Comparison of ENCODE assay signal across 31 cellular contexts in the genomic region with DNA sequence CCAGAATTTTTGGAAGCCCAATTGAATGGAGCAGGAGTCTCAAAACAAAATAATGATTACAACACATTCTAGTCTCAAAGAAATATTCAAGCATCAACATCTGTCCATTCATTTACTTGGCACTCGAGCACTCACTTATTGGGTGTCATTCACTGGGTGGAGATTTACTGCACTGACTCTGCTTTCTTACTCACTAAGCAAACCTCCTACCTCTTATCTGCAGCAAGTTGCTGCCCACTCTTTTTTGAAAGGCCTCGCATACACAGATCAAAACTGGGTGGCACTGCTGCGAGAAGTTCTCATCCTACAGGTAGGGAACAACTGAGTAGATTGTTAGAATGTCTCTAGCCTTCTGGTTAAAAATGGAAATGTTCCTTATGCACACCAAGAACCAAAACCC. TPM values are rescaled to one million over a fixed set of nuclear protein-coding genes. Genes with fewer than 3 reads are reported as not detected.
DNase-seq lines count a peak whose midpoint lies in the region; ATAC-seq and FAIRE-seq lines count a peak whose summit lies in the region.
"Had no signal": no experiment of that assay in that cellular context is flagged by ENCODE, and none has a peak within 500 bp of the region (broad histone marks: within the 10 kb centered on the region; RNA-seq: fewer than 3 reads in every experiment).

No MANE protein-coding gene starts in this region.

- H3K79me1 ChIP-seq in trophoblast cell (ENCODE audit: low read length), result no peaks in the 10 kb centered on the region

- no peak overlapping the region for H3K4me2 ChIP-seq in trophoblast cell (ENCODE audit: low read length)

- peak; percentile 14 for DNase-seq in stimulated activated CD4-positive, alpha-beta T cell treated with anti-CD3 and anti-CD28 coated beads, Interleukin-15, amount 100 ng/mL, for 24 hours
- no peak for DNase-seq in stimulated activated CD4-positive, alpha-beta T cell treated with anti-CD3 and anti-CD28 coated beads, Interleukin-2, amount 100 ng/mL, for 24 hours
- DNase-seq in epithelial cell of prostate (ENCODE audit: low read depth, low spot score) (peak; percentile 14), small intestine (peak; percentile 15), GF-D8 (lab: John Stamatoyannopoulos, UW) (no peak), trophoblast cell (no peak), NCI-H1105 treated with DMSO at 0.1 percent for 48 hours (lab: John Stamatoyannopoulos, UW) (no peak)
- DNase-seq: C1 segment of cervical spinal cord; cerebellar nuclear complex; dorsolateral prefrontal cortex; glutamatergic neuron; MG63; naive thymus-derived CD4-positive, alpha-beta T cell; NCI-H1417; NCI-H2081; NCI-H2227 treated with DMSO at 0.1 percent for 48 hours; NCI-H69; occipital lobe; SHP77; stimulated activated CD4-positive, alpha-beta T cell treated with anti-CD3 and anti-CD28 coated beads, Interleukin-4, amount 100 ng/mL, for 4 hours; stimulated activated naive CD4-positive, alpha-beta T cell had no signal

- H3K9me3 ChIP-seq in small intestine (ENCODE audit: control insufficient read depth, low read depth) (no peaks in the 10 kb centered on the region), trophoblast cell (ENCODE audit: insufficient read depth, low read depth, low read length) (peaks cover 2% of the 10 kb centered on the region)
- H3K9me3 ChIP-seq: HAP-1, MG63, thoracic aorta had no signal

- H3K4me3 ChIP-seq in small intestine (ENCODE audit: low read depth in 1 of 2, low read length in 2 of 2) (no peak overlapping the region), trophoblast cell (ENCODE audit: low read depth, low read length) (no peak overlapping the region)
- H3K4me3 ChIP-seq: dorsolateral prefrontal cortex, HAP-1, MG63, thoracic aorta had no signal

- H3K4me1 ChIP-seq in small intestine (ENCODE audit: control insufficient read depth in 2 of 2, insufficient read depth in 1 of 2, low read depth in 1 of 2, low read length in 1 of 2) (no peaks in the 10 kb centered on the region), trophoblast cell (ENCODE audit: control insufficient read depth in 1 of 2, insufficient read depth in 2 of 2, low read length in 2 of 2) (no peaks in the 10 kb centered on the region)
- H3K4me1 ChIP-seq: HAP-1 had no signal

- peak; percentile 81 for ATAC-seq in activated T-helper 17 cell treated with anti-CD3 and anti-CD28 coated beads, Interleukin-2, amount 50 U/mL, for 72 hours (replicated peaks)
- ATAC-seq: naive thymus-derived CD4-positive, alpha-beta T cell; Panc1 had no signal

- H3K9ac ChIP-seq in trophoblast cell (ENCODE audit: low read length), result no peak overlapping the region

- no peak overlapping the region for H3K18ac ChIP-seq in trophoblast cell (ENCODE audit: low read length)

- H3K27me3 Mint-ChIP-seq in activated T-helper 17 cell treated with anti-CD3 and anti-CD28 coated beads, Interleukin-2, amount 50 U/mL, for 72 hours, result no peaks in the 10 kb centered on the region
- H3K27me3 Mint-ChIP-seq: naive thymus-derived CD4-positive, alpha-beta T cell had no signal

- H3K36me3 ChIP-seq in small intestine (ENCODE audit: control insufficient read depth in 2 of 2, insufficient read depth in 2 of 2, low read length in 2 of 2) (no peaks in the 10 kb centered on the region), trophoblast cell (ENCODE audit: control insufficient read depth in 1 of 2, insufficient read depth in 2 of 2, low read length in 2 of 2) (no peaks in the 10 kb centered on the region)
- H3K36me3 ChIP-seq: HAP-1, MG63, thoracic aorta had no signal

- H3K27me3 ChIP-seq in small intestine (ENCODE audit: control insufficient read depth in 2 of 2, insufficient read depth in 2 of 2, low read length in 2 of 2), result no peaks in the 10 kb centered on the region
- no peaks in the 10 kb centered on the region for H3K27me3 ChIP-seq in trophoblast cell (ENCODE audit: insufficient read depth, low read length)
- H3K27me3 ChIP-seq: dorsolateral prefrontal cortex, MG63 had no signal

- H3K79me2 ChIP-seq in trophoblast cell (ENCODE audit: control insufficient read depth, insufficient read depth, low read length, poor library complexity), result no peaks in the 10 kb centered on the region

- H3K4me3 Mint-ChIP-seq in activated T-helper 17 cell treated with anti-CD3 and anti-CD28 coated beads, Interleukin-2, amount 50 U/mL, for 72 hours, result no peak overlapping the region
- H3K4me3 Mint-ChIP-seq: activated T-helper 1 cell treated with anti-CD3 and anti-CD28 coated beads, Interleukin-12 subunit alpha, Interleukin-12 subunit beta, Interleukin-2, Interleukin-4 antibody, amounts not matched to agents 30 ng/mL and 10 ng/mL and 1 ng/mL, durations not matched to agents 14 hours and 24 hours and 36 hours; mesothelial cell of epicardium; naive thymus-derived CD4-positive, alpha-beta T cell had no signal

- H4K12ac ChIP-seq in trophoblast cell (ENCODE audit: low read depth, low read length), result no peak overlapping the region

- no peak for FAIRE-seq in small intestine (lab: Jason Lieb, UNC)
- FAIRE-seq: keratinocyte had no signal

- 39 to 64% (median 45%) methylated on average over 3 of the region's 3 CpGs for WGBS in small intestine, 3 donors
- no CpG with 5 or more reads among the region's 3 CpGs for WGBS in trophoblast cell (ENCODE audit: extremely low coverage, insufficient coverage, insufficient read length)

- no peaks in the 10 kb centered on the region for H3K36me3 Mint-ChIP-seq in activated T-helper 17 cell treated with anti-CD3 and anti-CD28 coated beads, Interleukin-2, amount 50 U/mL, for 72 hours (ENCODE audit: low read depth)
- H3K36me3 Mint-ChIP-seq: mesothelial cell of epicardium; naive thymus-derived CD4-positive, alpha-beta T cell had no signal

- H2BK5ac ChIP-seq in trophoblast cell (ENCODE audit: low read depth, low read length, poor library complexity), result no peak overlapping the region

- no peak overlapping the region for H3K4ac ChIP-seq in trophoblast cell (ENCODE audit: low read depth, low read length)

- H2BK120ac ChIP-seq in trophoblast cell (ENCODE audit: insufficient read depth, low read length, poor library complexity), result no peak overlapping the region

- H2BK12ac ChIP-seq in trophoblast cell (ENCODE audit: low read length), result no peak overlapping the region

- no peak overlapping the region for H2AK5ac ChIP-seq in trophoblast cell (ENCODE audit: low read length)

- no peak overlapping the region for H3K27ac ChIP-seq in epithelial cell of prostate
- H3K27ac ChIP-seq in small intestine (ENCODE audit: low read depth in 1 of 2, low read length in 1 of 2), result no peak overlapping the region
- no peak overlapping the region for H3K27ac ChIP-seq in trophoblast cell (ENCODE audit: low read depth, low read length)
- H3K27ac ChIP-seq: thoracic aorta had no signal

- H3K27ac Mint-ChIP-seq in activated T-helper 17 cell treated with anti-CD3 and anti-CD28 coated beads, Interleukin-2, amount 50 U/mL, for 72 hours, result peak overlapping the region; percentile 49
- H3K27ac Mint-ChIP-seq: activated T-helper 1 cell treated with anti-CD3 and anti-CD28 coated beads, Interleukin-12 subunit alpha, Interleukin-12 subunit beta, Interleukin-2, Interleukin-4 antibody, amounts not matched to agents 30 ng/mL and 10 ng/mL and 1 ng/mL, durations not matched to agents 14 hours and 24 hours and 36 hours; mesothelial cell of epicardium; naive thymus-derived CD4-positive, alpha-beta T cell had no signal

- H3K9me3 Mint-ChIP-seq in activated T-helper 17 cell treated with anti-CD3 and anti-CD28 coated beads, Interleukin-2, amount 50 U/mL, for 72 hours, result no peaks in the 10 kb centered on the region
- H3K9me3 Mint-ChIP-seq: activated T-helper 1 cell treated with anti-CD3 and anti-CD28 coated beads, Interleukin-12 subunit alpha, Interleukin-12 subunit beta, Interleukin-2, Interleukin-4 antibody, amounts not matched to agents 30 ng/mL and 10 ng/mL and 1 ng/mL, durations not matched to agents 14 hours and 24 hours and 36 hours; mesothelial cell of epicardium had no signal

- no peak overlapping the region for H4K91ac ChIP-seq in trophoblast cell (ENCODE audit: low read depth, low read length)

- peaks cover 5% of the 10 kb centered on the region for H3K4me1 Mint-ChIP-seq in activated T-helper 17 cell treated with anti-CD3 and anti-CD28 coated beads, Interleukin-2, amount 50 U/mL, for 72 hours
- H3K4me1 Mint-ChIP-seq: mesothelial cell of epicardium had no signal

- no peak overlapping the region for H3K14ac ChIP-seq in trophoblast cell (ENCODE audit: low read length)

- H2AFZ ChIP-seq in trophoblast cell (ENCODE audit: insufficient read depth, low read length, poor library complexity), result no peak overlapping the region

- no peak overlapping the region for H4K8ac ChIP-seq in trophoblast cell (ENCODE audit: low read depth, low read length)

- H3K23ac ChIP-seq in trophoblast cell (ENCODE audit: low read length), result no peak overlapping the region

RNA-seq across cellular contexts. Expression of gene RHBDL2, which starts 18.0 kb away (rescaled TPM):
- total RNA-seq in activated T-helper 17 cell treated with anti-CD3 and anti-CD28 coated beads, Interleukin-2, amount 50 U/mL, for 72 hours, result not detected
- polyA plus RNA-seq in small intestine, result under 1 TPM in 1 of 3 donors, not detected in 2; 0.43 TPM
- polyA plus RNA-seq in trophoblast cell (2013), result not detected in 2 replicates
- total RNA-seq: activated CD8-positive, alpha-beta memory T cell treated with anti-CD3 and anti-CD28 coated beads for 36 hours; activated T-helper 1 cell treated with anti-CD3 and anti-CD28 coated beads, Interleukin-12 subunit alpha, Interleukin-12 subunit beta, Interleukin-2, Interleukin-4 antibody, amounts not matched to agents 30 ng/mL and 10 ng/mL and 1 ng/mL, durations not matched to agents 14 hours and 24 hours and 36 hours; mesothelial cell of epicardium; naive thymus-derived CD4-positive, alpha-beta T cell; occipital lobe had no signal
- polyA plus RNA-seq: naive thymus-derived CD4-positive, alpha-beta T cell had no signal

RNA-seq across cellular contexts. Expression of gene GJA9, which starts 42.2 kb away (rescaled TPM):
- total RNA-seq in activated T-helper 17 cell treated with anti-CD3 and anti-CD28 coated beads, Interleukin-2, amount 50 U/mL, for 72 hours, result not detected
- polyA plus RNA-seq in small intestine, result not detected
- not detected in 2 replicates for polyA plus RNA-seq in trophoblast cell (2013)
- total RNA-seq: activated CD8-positive, alpha-beta memory T cell treated with anti-CD3 and anti-CD28 coated beads for 36 hours; activated T-helper 1 cell treated with anti-CD3 and anti-CD28 coated beads, Interleukin-12 subunit alpha, Interleukin-12 subunit beta, Interleukin-2, Interleukin-4 antibody, amounts not matched to agents 30 ng/mL and 10 ng/mL and 1 ng/mL, durations not matched to agents 14 hours and 24 hours and 36 hours; HT-29; mesothelial cell of epicardium; naive thymus-derived CD4-positive, alpha-beta T cell; occipital lobe; skeletal muscle tissue; thoracic aorta had no signal
- polyA plus RNA-seq: naive thymus-derived CD4-positive, alpha-beta T cell had no signal

RNA-seq across cellular contexts. Expression of gene MYCBP, which starts 50.5 kb away (rescaled TPM):
- total RNA-seq in activated T-helper 17 cell treated with anti-CD3 and anti-CD28 coated beads, Interleukin-2, amount 50 U/mL, for 72 hours, result 10 to 100 TPM; 15.5 to 40.5 TPM
- 10 to 100 TPM; 17.6 to 30.3 (median 27.5) TPM for polyA plus RNA-seq in small intestine
- polyA plus RNA-seq in trophoblast cell (2013), result 40.6 and 42.4 TPM in 2 replicates

Comparison
In these comparisons a context has a peak if more than half of its experiments do, and no peak if none do; other contexts are left out.
1. DNase-seq: peak in stimulated activated CD4-positive, alpha-beta T cell treated with anti-CD3 and anti-CD28 coated beads, Interleukin-15, amount 100 ng/mL, for 24 hours (single experiment), epithelial cell of prostate (single experiment) and small intestine (single experiment); none in stimulated activated CD4-positive, alpha-beta T cell treated with anti-CD3 and anti-CD28 coated beads, Interleukin-2, amount 100 ng/mL, for 24 hours (0 of 2), GF-D8 (single experiment), trophoblast cell (0 of 2) and NCI-H1105 treated with DMSO at 0.1 percent for 48 hours (single experiment).